13 cellular contexts compared by ENCODE assay signal in the genomic region with DNA sequence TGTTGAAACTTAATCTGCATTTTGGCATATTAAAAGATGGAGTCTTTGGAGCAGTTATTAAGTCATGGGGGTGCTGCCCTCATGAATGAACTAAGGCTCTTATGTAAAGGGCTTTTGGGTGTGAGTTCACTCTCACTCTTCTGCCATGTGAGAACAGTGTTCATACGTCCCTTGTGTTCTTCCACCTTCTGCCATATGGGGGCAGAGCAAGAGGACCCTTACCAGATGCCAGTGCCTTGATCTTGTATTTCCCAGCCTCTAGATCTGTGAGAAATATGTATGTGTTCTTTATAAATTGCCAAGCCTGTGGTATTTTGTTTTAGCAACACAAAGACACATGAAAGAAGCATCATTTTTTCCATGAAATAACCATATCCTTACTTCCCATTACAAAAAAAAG.
DNase-seq lines count a peak whose midpoint lies in the region; ATAC-seq and TF ChIP-seq lines count a peak whose summit lies in the region.
"Had no signal": no experiment of that assay in that cellular context is flagged by ENCODE, and none has a peak within 500 bp of the region (broad histone marks: within the 10 kb centered on the region; RNA-seq: fewer than 3 reads in every experiment).

No MANE protein-coding gene starts in this region.

- no peaks in the 10 kb centered on the region for H3K36me3 Mint-ChIP-seq in activated CD8-positive, alpha-beta T cell treated with anti-CD3 and anti-CD28 coated beads for 36 hours (ENCODE audit: low read depth)
- no peaks in the 10 kb centered on the region for H3K36me3 Mint-ChIP-seq in activated CD8-positive, alpha-beta T cell treated with anti-CD3 and anti-CD28 coated beads, Interleukin-2, amount 10 ng/mL, durations not matched to agents 7 days and 5 days (ENCODE audit: low read depth)
- no peaks in the 10 kb centered on the region for H3K36me3 Mint-ChIP-seq in type B pancreatic cell
- H3K36me3 Mint-ChIP-seq: stimulated activated naive B cell treated with anti-CD40 and anti-IgM and Interleukin-4, amounts not matched to agents 10 μg/mL and 1 μg/mL and 100 μg/mL, for 72 hours had no signal

- no peaks in the 10 kb centered on the region for H3K9me3 Mint-ChIP-seq in activated CD8-positive, alpha-beta T cell treated with anti-CD3 and anti-CD28 coated beads for 36 hours
- no peaks in the 10 kb centered on the region for H3K9me3 Mint-ChIP-seq in activated CD8-positive, alpha-beta T cell treated with anti-CD3 and anti-CD28 coated beads, Interleukin-2, amount 10 ng/mL, durations not matched to agents 7 days and 5 days (ENCODE audit: insufficient read depth)
- H3K9me3 Mint-ChIP-seq in type B pancreatic cell = no peaks in the 10 kb centered on the region
- H3K9me3 Mint-ChIP-seq: stimulated activated naive B cell treated with anti-CD40 and anti-IgM and Interleukin-4, amounts not matched to agents 10 μg/mL and 1 μg/mL and 100 μg/mL, for 72 hours had no signal

- ATAC-seq in activated CD8-positive, alpha-beta T cell treated with anti-CD3 and anti-CD28 coated beads for 36 hours = no peak
- ATAC-seq in activated CD8-positive, alpha-beta T cell treated with anti-CD3 and anti-CD28 coated beads, Interleukin-2, amount 10 ng/mL, durations not matched to agents 7 days and 5 days = no peak
- no peak for ATAC-seq in GM18502 (IDR thresholded peaks at IDR 0.05; ENCODE audit: poor library complexity, unreplicated experiment)

- CTCF ChIA-PET in activated CD8-positive, alpha-beta T cell treated with anti-CD3 and anti-CD28 coated beads for 36 hours (lab: Charles Lee) = no interaction called here
- CTCF ChIA-PET in activated CD8-positive, alpha-beta T cell treated with anti-CD3 and anti-CD28 coated beads, Interleukin-2, amount 10 ng/mL, durations not matched to agents 7 days and 5 days (lab: Charles Lee) = no interaction called here

- no peak overlapping the region for H3K4me3 ChIP-seq in LNCaP clone FGC (ENCODE audit: low read depth, low read length)
- no peak overlapping the region for H3K4me3 ChIP-seq in choroid plexus epithelial cell (ENCODE audit: low read depth, low read length)
- H3K4me3 ChIP-seq: BLaER1 had no signal

- no peaks in the 10 kb centered on the region for H3K27me3 Mint-ChIP-seq in activated CD8-positive, alpha-beta T cell treated with anti-CD3 and anti-CD28 coated beads for 36 hours
- no peaks in the 10 kb centered on the region for H3K27me3 Mint-ChIP-seq in activated CD8-positive, alpha-beta T cell treated with anti-CD3 and anti-CD28 coated beads, Interleukin-2, amount 10 ng/mL, durations not matched to agents 7 days and 5 days (ENCODE audit: low read depth)
- H3K27me3 Mint-ChIP-seq in type B pancreatic cell = no peaks in the 10 kb centered on the region

- TF ChIP-seq CTCF in activated CD8-positive, alpha-beta T cell treated with anti-CD3 and anti-CD28 coated beads for 36 hours (IDR thresholded peaks at IDR 0.05) = peak; percentile 16
- peak; percentile 28 for TF ChIP-seq CTCF in LNCaP clone FGC (IDR thresholded peaks at IDR 0.05; ENCODE audit: control insufficient read depth, extremely low read depth, insufficient read depth)
- TF ChIP-seq CTCF in choroid plexus epithelial cell (conservative IDR thresholded peaks at IDR 0.05; ENCODE audit: low read depth, low read length) = peak; percentile 62
- peak; percentile 50 for TF ChIP-seq CTCF in type B pancreatic cell (conservative IDR thresholded peaks at IDR 0.05)

- POLR2A ChIA-PET in activated CD8-positive, alpha-beta T cell treated with anti-CD3 and anti-CD28 coated beads for 36 hours (lab: Charles Lee) = no interaction called here
- POLR2A ChIA-PET in activated CD8-positive, alpha-beta T cell treated with anti-CD3 and anti-CD28 coated beads, Interleukin-2, amount 10 ng/mL, durations not matched to agents 7 days and 5 days (lab: Charles Lee) = no interaction called here

- H3K4me1 Mint-ChIP-seq in activated CD8-positive, alpha-beta T cell treated with anti-CD3 and anti-CD28 coated beads for 36 hours (ENCODE audit: low read depth) = no peaks in the 10 kb centered on the region
- H3K4me1 Mint-ChIP-seq in activated CD8-positive, alpha-beta T cell treated with anti-CD3 and anti-CD28 coated beads, Interleukin-2, amount 10 ng/mL, durations not matched to agents 7 days and 5 days (ENCODE audit: low read depth) = no peaks in the 10 kb centered on the region
- H3K4me1 Mint-ChIP-seq in type B pancreatic cell (ENCODE audit: unreplicated experiment) = no peaks in the 10 kb centered on the region
- H3K4me1 Mint-ChIP-seq: stimulated activated naive B cell treated with anti-CD40 and anti-IgM and Interleukin-4, amounts not matched to agents 10 μg/mL and 1 μg/mL and 100 μg/mL, for 72 hours had no signal

- peak; percentile 7 for DNase-seq in activated CD8-positive, alpha-beta T cell treated with anti-CD3 and anti-CD28 coated beads for 36 hours
- no peak for DNase-seq in activated CD8-positive, alpha-beta T cell treated with anti-CD3 and anti-CD28 coated beads, Interleukin-2, amount 10 ng/mL, durations not matched to agents 7 days and 5 days
- DNase-seq in LNCaP clone FGC (ENCODE audit: low read depth) (no peak), choroid plexus epithelial cell (ENCODE audit: low read depth) (peak; percentile 43), type B pancreatic cell (ENCODE audit: extremely low spot score, unreplicated experiment) (no peak), cortex of kidney (lab: John Stamatoyannopoulos, UW) (no peak), NCI-H128 (lab: John Stamatoyannopoulos, UW; ENCODE audit: unreplicated experiment) (no peak)
- DNase-seq: activated CD8-positive, alpha-beta memory T cell treated with anti-CD3 and anti-CD28 coated beads, Interleukin-2, amount 50 U/mL, for 48 hours; KG1; kidney glomerular epithelial cell; stimulated activated naive B cell treated with anti-CD40 and anti-IgM and Interleukin-4, amounts not matched to agents 10 μg/mL and 1 μg/mL and 100 μg/mL, for 72 hours had no signal

- H3K4me3 Mint-ChIP-seq in activated CD8-positive, alpha-beta T cell treated with anti-CD3 and anti-CD28 coated beads for 36 hours = no peak overlapping the region
- H3K4me3 Mint-ChIP-seq in activated CD8-positive, alpha-beta T cell treated with anti-CD3 and anti-CD28 coated beads, Interleukin-2, amount 10 ng/mL, durations not matched to agents 7 days and 5 days = no peak overlapping the region
- no peak overlapping the region for H3K4me3 Mint-ChIP-seq in type B pancreatic cell
- H3K4me3 Mint-ChIP-seq: stimulated activated naive B cell treated with anti-CD40 and anti-IgM and Interleukin-4, amounts not matched to agents 10 μg/mL and 1 μg/mL and 100 μg/mL, for 72 hours had no signal

- H3K27ac Mint-ChIP-seq in activated CD8-positive, alpha-beta T cell treated with anti-CD3 and anti-CD28 coated beads for 36 hours = no peak overlapping the region
- H3K27ac Mint-ChIP-seq in activated CD8-positive, alpha-beta T cell treated with anti-CD3 and anti-CD28 coated beads, Interleukin-2, amount 10 ng/mL, durations not matched to agents 7 days and 5 days = no peak overlapping the region
- H3K27ac Mint-ChIP-seq in type B pancreatic cell = no peak overlapping the region
- H3K27ac Mint-ChIP-seq: stimulated activated naive B cell treated with anti-CD40 and anti-IgM and Interleukin-4, amounts not matched to agents 10 μg/mL and 1 μg/mL and 100 μg/mL, for 72 hours had no signal

- intact Hi-C loops in activated CD8-positive, alpha-beta T cell treated with anti-CD3 and anti-CD28 coated beads for 36 hours (cut with micrococcal nuclease) = loop anchor here (5.0 kb wide), 4 partner anchors 272 to 1132 kb away; no protein-coding TSS in a partner anchor

Comparison
In these comparisons a context has a peak if more than half of its experiments do, and no peak if none do; other contexts are left out.
1. DNase-seq: peak in activated CD8-positive, alpha-beta T cell treated with anti-CD3 and anti-CD28 coated beads for 36 hours (single experiment) and choroid plexus epithelial cell (single experiment); none in activated CD8-positive, alpha-beta T cell treated with anti-CD3 and anti-CD28 coated beads, Interleukin-2, amount 10 ng/mL, durations not matched to agents 7 days and 5 days (single experiment), LNCaP clone FGC (single experiment), type B pancreatic cell (single experiment), cortex of kidney (single experiment) and NCI-H128 (single experiment).
2. Peak in every context shown above with its lines, with median percentiles within 50 percentile points of each other: CTCF ChIP-seq.